12 cellular contexts compared by ENCODE assay signal in the genomic region with DNA sequence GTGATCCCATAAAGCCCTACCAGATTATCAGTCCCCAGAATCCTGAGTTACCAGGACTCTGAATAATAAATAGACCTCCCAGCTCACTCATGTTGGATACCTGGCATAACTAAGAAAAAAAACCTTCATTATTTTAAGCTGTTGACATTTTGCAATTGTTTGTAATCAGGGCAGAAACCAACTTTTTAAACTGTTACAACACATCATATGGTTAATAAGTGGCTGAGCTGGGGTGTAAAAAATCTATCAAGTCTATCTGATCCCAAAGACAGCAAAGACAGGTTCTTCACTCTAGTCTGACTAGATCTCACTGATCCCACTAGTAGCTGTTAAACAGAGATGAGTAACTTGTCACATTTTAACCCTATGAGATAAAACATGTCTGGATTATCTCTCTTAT.
DNase-seq lines count a peak whose midpoint lies in the region; ATAC-seq and TF ChIP-seq lines count a peak whose summit lies in the region.
"Had no signal": no experiment of that assay in that cellular context is flagged by ENCODE, and none has a peak within 500 bp of the region (broad histone marks: within the 10 kb centered on the region; RNA-seq: fewer than 3 reads in every experiment).

No MANE protein-coding gene starts in this region.

- H3K36me3 Mint-ChIP-seq in H9 (ENCODE audit: insufficient read depth in 1 of 3, low read depth in 3 of 3) (peaks cover 8 to 16% (median 16%) of the 10 kb centered on the region in 3 experiments), WTC11 (peaks cover 21% of the 10 kb centered on the region), natural killer cell (peaks cover 6% of the 10 kb centered on the region)
- H3K36me3 Mint-ChIP-seq: CD4-positive, CD25-positive, alpha-beta regulatory T cell had no signal

- peaks cover 19 to 40% of the 10 kb centered on the region in 2 experiments for H3K4me1 Mint-ChIP-seq in H9
- H3K4me1 Mint-ChIP-seq in WTC11, result peaks cover 45% of the 10 kb centered on the region
- no peaks in the 10 kb centered on the region for H3K4me1 Mint-ChIP-seq in natural killer cell
- H3K4me1 Mint-ChIP-seq: CD4-positive, CD25-positive, alpha-beta regulatory T cell had no signal

- no peaks in the 10 kb centered on the region for H3K27me3 Mint-ChIP-seq in H9 (ENCODE audit: low read depth)
- H3K27me3 Mint-ChIP-seq in WTC11 (ENCODE audit: low read depth), result no peaks in the 10 kb centered on the region
- H3K27me3 Mint-ChIP-seq in natural killer cell (ENCODE audit: low read depth in 2 of 2), result no peaks in the 10 kb centered on the region
- H3K27me3 Mint-ChIP-seq: CD4-positive, CD25-positive, alpha-beta regulatory T cell had no signal

- H3K9me3 Mint-ChIP-seq in H9 (peaks cover 12 to 15% of the 10 kb centered on the region in 2 experiments), WTC11 (peaks cover 17% of the 10 kb centered on the region), natural killer cell (peaks cover 3 to 9% of the 10 kb centered on the region in 2 donors)

- H3K4me3 Mint-ChIP-seq in H9, result no peak overlapping the region
- H3K4me3 Mint-ChIP-seq in WTC11, result no peak overlapping the region
- no peak overlapping the region for H3K4me3 Mint-ChIP-seq in natural killer cell
- H3K4me3 Mint-ChIP-seq: CD4-positive, CD25-positive, alpha-beta regulatory T cell had no signal

- H3K4me2 ChIP-seq in H9 (ENCODE audit: insufficient read depth, insufficient read length, low read length), result no peak overlapping the region
- H3K4me2 ChIP-seq in smooth muscle cell, result peak overlapping the region; percentile 8
- H3K4me2 ChIP-seq: BLaER1 treated with 17β-estradiol and CSF1 and Interleukin-3, amounts not matched to agents 10 nM and 100 nM had no signal

- no peak overlapping the region for H3K56ac ChIP-seq in H9 (ENCODE audit: insufficient read length, low read depth, low read length)

- CTCF ChIA-PET in WTC11 (lab: Charles Lee), result interaction anchor here (0.5 to 4.0 kb wide), 2 partner anchors 109 to 149 kb away, joined by 4 to 21 read pairs; no protein-coding TSS in a partner anchor

- H3K36me3 ChIP-seq in smooth muscle cell (ENCODE audit: low read depth) (no peaks in the 10 kb centered on the region), esophagus muscularis mucosa (no peaks in the 10 kb centered on the region)
- H3K36me3 ChIP-seq: BLaER1 treated with 17β-estradiol and CSF1 and Interleukin-3, amounts not matched to agents 10 nM and 100 nM had no signal

- H3K4me1 ChIP-seq in H9 (ENCODE audit: insufficient read depth, low read length) (peaks cover 5% of the 10 kb centered on the region; the same call in 1 of the 2 replicates), smooth muscle cell (ENCODE audit: low read depth) (peaks cover 14% of the 10 kb centered on the region), esophagus muscularis mucosa (no peaks in the 10 kb centered on the region)
- H3K4me1 ChIP-seq: BLaER1 treated with 17β-estradiol and CSF1 and Interleukin-3, amounts not matched to agents 10 nM and 100 nM had no signal

- H3K4ac ChIP-seq in H9 (ENCODE audit: low read depth, low read length), result no peak overlapping the region

- H2AFZ ChIP-seq in H9 (ENCODE audit: low read length) (no peak overlapping the region), smooth muscle cell (ENCODE audit: low read depth) (no peak overlapping the region)

- H3K14ac ChIP-seq in H9 (ENCODE audit: insufficient read depth, low read length), result no peak overlapping the region

- H4K5ac ChIP-seq in H9 (ENCODE audit: insufficient read length, low read depth, low read length), result no peak overlapping the region

- H3K23ac ChIP-seq in H9 (ENCODE audit: insufficient read length, low read depth, low read length), result no peak overlapping the region

- no peaks in the 10 kb centered on the region for H3K79me1 ChIP-seq in H9 (ENCODE audit: insufficient read depth, low read depth, low read length, poor library complexity, severe bottlenecking)

- no peak overlapping the region for H2BK12ac ChIP-seq in H9 (ENCODE audit: insufficient read length, low read depth, low read length)

- no peak for TF ChIP-seq CTCF in H9 (conservative IDR thresholded peaks at IDR 0.05)
- no peak for TF ChIP-seq CTCF in WTC11 (IDR thresholded peaks at IDR 0.05)
- no peak for TF ChIP-seq CTCF in smooth muscle cell (IDR thresholded peaks at IDR 0.05; ENCODE audit: borderline replicate concordance, insufficient read depth, poor library complexity, severe bottlenecking)
- TF ChIP-seq CTCF in natural killer cell (IDR thresholded peaks at IDR 0.05), result no peak
- TF ChIP-seq CTCF in esophagus muscularis mucosa (IDR thresholded peaks at IDR 0.05), result no peak

- H4K20me1 ChIP-seq in H9 (ENCODE audit: control insufficient read depth, insufficient read depth, insufficient read length) (no peaks in the 10 kb centered on the region), smooth muscle cell (ENCODE audit: low read depth) (no peaks in the 10 kb centered on the region)
- H4K20me1 ChIP-seq: BLaER1 treated with 17β-estradiol and CSF1 and Interleukin-3, amounts not matched to agents 10 nM and 100 nM had no signal

- no peak overlapping the region for H2BK120ac ChIP-seq in H9 (ENCODE audit: low read depth, low read length, poor library complexity, severe bottlenecking)

- no peak overlapping the region for H3K18ac ChIP-seq in H9 (ENCODE audit: insufficient read length, low read depth, low read length)

- no peak for TF ChIP-seq POLR2A in esophagus muscularis mucosa (IDR thresholded peaks at IDR 0.05; ENCODE audit: low read depth)

- H3K27me3 ChIP-seq in H9 (ENCODE audit: insufficient read depth, low read length), result no peaks in the 10 kb centered on the region
- H3K27me3 ChIP-seq in smooth muscle cell (ENCODE audit: low read depth), result no peaks in the 10 kb centered on the region
- H3K27me3 ChIP-seq in esophagus muscularis mucosa, result no peaks in the 10 kb centered on the region
- H3K27me3 ChIP-seq: BLaER1 treated with 17β-estradiol and CSF1 and Interleukin-3, amounts not matched to agents 10 nM and 100 nM had no signal

- H4K91ac ChIP-seq in H9 (ENCODE audit: insufficient read length, low read depth, low read length), result no peak overlapping the region

- H3K27ac ChIP-seq in H9 (ENCODE audit: insufficient read length, low read depth, low read length), result peak overlapping the region; percentile 89
- no peak overlapping the region for H3K27ac ChIP-seq in smooth muscle cell (ENCODE audit: low read depth)
- H3K27ac ChIP-seq in esophagus muscularis mucosa (replicated peaks in 1 of 4), result no peak overlapping the region
- H3K27ac ChIP-seq: BLaER1 treated with 17β-estradiol and CSF1 and Interleukin-3, amounts not matched to agents 10 nM and 100 nM had no signal

- no peaks in the 10 kb centered on the region for H3F3A ChIP-seq in smooth muscle cell (ENCODE audit: low read depth)

- H3K4me3 ChIP-seq in smooth muscle cell (no peak overlapping the region), esophagus muscularis mucosa (no peak overlapping the region)
- H3K4me3 ChIP-seq: BLaER1 treated with 17β-estradiol and CSF1 and Interleukin-3, amounts not matched to agents 10 nM and 100 nM had no signal

- intact Hi-C loops in natural killer cell (cut with micrococcal nuclease) (no loop called here), esophagus muscularis mucosa (cut with DNase I) (no loop called here)

- POLR2A ChIA-PET in WTC11 (lab: Charles Lee), result interaction anchor here (0.5 to 1.3 kb wide), 2 partner anchors 156 to 457 kb away, joined by 3 to 6 read pairs; no protein-coding TSS in a partner anchor

- H2AK5ac ChIP-seq in H9 (ENCODE audit: insufficient read length, low read length), result no peak overlapping the region

- H3K27ac Mint-ChIP-seq in H9 (peak overlapping the region; percentile 46 to 93 (median 85); a peak in 4 of 7 replicates), WTC11 (peak overlapping the region; percentile 90), natural killer cell (no peak overlapping the region)
- H3K27ac Mint-ChIP-seq: CD4-positive, CD25-positive, alpha-beta regulatory T cell had no signal

- no peak for TF ChIP-seq EP300 in esophagus muscularis mucosa (IDR thresholded peaks at IDR 0.05)

- ATAC-seq in WTC11 (no peak), left lobe of liver (peak; percentile 91), natural killer cell (no peak)

- H2BK20ac ChIP-seq in H9 (ENCODE audit: low read depth, low read length, poor library complexity, severe bottlenecking), result peak overlapping the region; percentile 75

- DNase-seq in H9, result no peak
- DNase-seq in WTC11 (ENCODE audit: low spot score), result no peak
- no peak for DNase-seq in left lobe of liver (ENCODE audit: low spot score)
- no peak for DNase-seq in smooth muscle cell (lab: John Stamatoyannopoulos, UW; ENCODE audit: unreplicated experiment)
- DNase-seq in iPS-NIHi11 (ENCODE audit: low spot score), result no peak
- DNase-seq in natural killer cell, result no peak
- DNase-seq in esophagus muscularis mucosa (ENCODE audit: extremely low spot score), result no peak
- DNase-seq: ACHN; CD4-positive, CD25-positive, alpha-beta regulatory T cell; DMS53; GF-D8 had no signal

- H3K9ac ChIP-seq in H9 (ENCODE audit: extremely low read depth, insufficient read length, low read length) (no peak overlapping the region), smooth muscle cell (ENCODE audit: low read depth) (no peak overlapping the region)
- H3K9ac ChIP-seq: BLaER1 treated with 17β-estradiol and CSF1 and Interleukin-3, amounts not matched to agents 10 nM and 100 nM had no signal

- no peaks in the 10 kb centered on the region for H3K9me3 ChIP-seq in H9 (ENCODE audit: control insufficient read depth, low read depth, low read length)
- H3K9me3 ChIP-seq in smooth muscle cell (replicated peaks; ENCODE audit: low read depth), result no peaks in the 10 kb centered on the region
- H3K9me3 ChIP-seq in esophagus muscularis mucosa, result no peaks in the 10 kb centered on the region
- H3K9me3 ChIP-seq: BLaER1 treated with 17β-estradiol and CSF1 and Interleukin-3, amounts not matched to agents 10 nM and 100 nM had no signal

- no peak overlapping the region for H4K8ac ChIP-seq in H9 (replicated peaks; ENCODE audit: insufficient read length, low read depth, low read length)

- H3K79me2 ChIP-seq in H9 (ENCODE audit: insufficient read depth, low read length) (0 out of 2 replicates have a peak, but pooled peaks cover 2% of the 10 kb centered on the region), smooth muscle cell (ENCODE audit: low read depth) (no peaks in the 10 kb centered on the region)

- H2BK5ac ChIP-seq in H9 (ENCODE audit: insufficient read length, low read length), result no peak overlapping the region

- no peak overlapping the region for H3T11ph ChIP-seq in H9 (ENCODE audit: low read length)

- no peaks in the 10 kb centered on the region for H3K23me2 ChIP-seq in H9 (ENCODE audit: insufficient read length, low read depth, low read length, poor library complexity, severe bottlenecking)

- H2BK15ac ChIP-seq in H9 (ENCODE audit: low read depth, low read length), result no peak overlapping the region

TF ChIP-seq in WTC11, 78 proteins besides CTCF, POLR2A, EP300 and RAD21 (continues in another document):
- TF ChIP-seq, protein P1, sequence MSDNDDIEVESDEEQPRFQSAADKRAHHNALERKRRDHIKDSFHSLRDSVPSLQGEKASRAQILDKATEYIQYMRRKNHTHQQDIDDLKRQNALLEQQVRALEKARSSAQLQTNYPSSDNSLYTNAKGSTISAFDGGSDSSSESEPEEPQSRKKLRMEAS (CRISPR knock-in tag; IDR thresholded peaks at IDR 0.05), result no peak
- no peak for TF ChIP-seq ZNF263 (CRISPR knock-in tag; IDR thresholded peaks at IDR 0.05; ENCODE audit: low read depth)

Comparison
In these comparisons a context has a peak if more than half of its experiments do, and no peak if none do; other contexts are left out.
1. H3K27ac Mint-ChIP-seq: peak in H9 (3 of 3) and WTC11 (single experiment); none in natural killer cell (0 of 2).